ENCODE assay signal across 8 cellular contexts in the genomic region with DNA sequence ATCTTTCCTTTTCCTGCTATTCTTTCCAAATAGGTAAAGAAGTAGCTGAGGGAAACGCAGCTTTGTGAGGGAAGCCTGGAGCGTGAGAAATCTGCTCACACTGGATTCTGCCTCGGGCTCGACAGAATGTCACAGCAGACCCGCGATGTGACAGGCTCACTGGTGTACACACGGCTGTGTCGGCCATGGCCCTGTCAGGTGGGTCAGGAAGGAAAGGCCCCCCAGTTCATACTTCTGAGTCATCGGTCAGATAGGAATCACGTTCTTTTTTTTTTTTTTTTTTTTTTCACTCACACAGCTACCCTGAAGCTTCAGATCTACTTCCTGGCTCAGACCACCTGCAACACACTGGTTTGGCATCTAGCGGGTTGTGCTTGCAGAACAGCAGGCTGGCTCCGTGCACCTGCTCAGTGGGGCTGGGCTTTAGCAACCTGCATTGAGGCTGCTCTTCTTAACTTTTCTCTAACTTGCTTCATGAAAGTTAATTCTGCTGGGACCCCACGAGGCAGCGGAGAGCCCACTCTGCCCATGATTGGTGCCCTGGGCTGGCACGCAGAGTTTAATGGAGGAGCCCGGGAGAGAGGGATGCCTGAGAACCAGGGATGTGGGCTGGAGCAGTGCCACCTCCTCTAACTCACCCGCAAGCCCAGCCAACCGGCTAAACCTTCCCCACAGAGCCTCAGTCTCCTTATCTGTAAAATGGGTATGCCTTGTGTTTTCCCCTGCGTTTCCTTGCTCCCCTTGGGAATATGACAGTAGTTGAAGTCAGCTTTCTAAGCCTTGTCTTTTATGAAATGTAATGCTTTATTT.
DNase-seq lines count a peak whose midpoint lies in the region; ATAC-seq and TF ChIP-seq lines count a peak whose summit lies in the region.

No MANE protein-coding gene starts in this region.

- H3K36me3 ChIP-seq in parathyroid adenoma (ENCODE audit: control insufficient read depth, insufficient read depth, low read length), result no peaks in the 10 kb centered on the region

- no peak for TF ChIP-seq CTCF in parathyroid adenoma (IDR thresholded peaks at IDR 0.05)
- TF ChIP-seq CTCF in foreskin keratinocyte (conservative IDR thresholded peaks at IDR 0.05), result no peak

- no peaks in the 10 kb centered on the region for H3K79me2 ChIP-seq in parathyroid adenoma

- no peak overlapping the region for H3K4me2 ChIP-seq in parathyroid adenoma (ENCODE audit: low read length)

- peak overlapping the region; percentile 70 for H2AFZ ChIP-seq in parathyroid adenoma

- no peak overlapping the region for H3K4me3 ChIP-seq in parathyroid adenoma (ENCODE audit: low read depth, low read length)

- H3K27me3 ChIP-seq in parathyroid adenoma (ENCODE audit: control insufficient read depth, insufficient read depth, low read length), result no peaks in the 10 kb centered on the region
- peaks cover 3% of the 10 kb centered on the region for H3K27me3 ChIP-seq in foreskin keratinocyte

- H3K9ac ChIP-seq in parathyroid adenoma, result no peak overlapping the region

- ATAC-seq in HG03196 (IDR thresholded peaks at IDR 0.05; ENCODE audit: unreplicated experiment), result no peak
- ATAC-seq in HG02973 (IDR thresholded peaks at IDR 0.05; ENCODE audit: unreplicated experiment), result no peak
- no peak for ATAC-seq in foreskin keratinocyte

- no peaks in the 10 kb centered on the region for H3K9me3 ChIP-seq in parathyroid adenoma (ENCODE audit: control insufficient read depth, low read length)

- H3K27ac ChIP-seq in parathyroid adenoma, result no peak overlapping the region
- no peak overlapping the region for H3K27ac ChIP-seq in foreskin keratinocyte

- peak; percentile 52 for DNase-seq in GF-D8 (lab: John Stamatoyannopoulos, UW)
- peak; percentile 49 for DNase-seq in NCI-H2107 treated with DMSO at 0.1 percent for 48 hours (lab: John Stamatoyannopoulos, UW; ENCODE audit: unreplicated experiment)
- peak; percentile 51 for DNase-seq in activated naive CD4-positive, alpha-beta T cell treated with Interleukin-2 at 50 U/mL for 16 hours
- DNase-seq in midbrain (lab: John Stamatoyannopoulos, UW), result no peak
- DNase-seq in foreskin keratinocyte, result no peak

- H3K4me1 ChIP-seq in parathyroid adenoma, result no peaks in the 10 kb centered on the region
- peaks cover 11% of the 10 kb centered on the region for H3K4me1 ChIP-seq in foreskin keratinocyte

Comparison
In these comparisons a context has a peak if more than half of its experiments do, and no peak if none do; other contexts are left out.
1. DNase-seq: peak in GF-D8 (single experiment), NCI-H2107 treated with DMSO at 0.1 percent for 48 hours (single experiment) and activated naive CD4-positive, alpha-beta T cell treated with Interleukin-2 at 50 U/mL for 16 hours (single experiment); none in midbrain (single experiment) and foreskin keratinocyte (0 of 2).